In genomic region chr19:19524053-19524452, GRCh38 we compare ENCODE assay signal across 1 cellular context.
TF ChIP-seq lines count a peak whose summit lies in the region.

No MANE protein-coding gene starts in this region.

TF ChIP-seq in SK-N-SH, 30 proteins besides CTCF, POLR2A, EP300 and RAD21:
- TF ChIP-seq RCOR1 (IDR thresholded peaks at IDR 0.05; ENCODE audit: low read length), result no peak
- TF ChIP-seq USF1 (IDR thresholded peaks at IDR 0.05; ENCODE audit: borderline replicate concordance, low read depth), result no peak
- no peak for TF ChIP-seq MEF2A (IDR thresholded peaks at IDR 0.05; ENCODE audit: borderline replicate concordance, low read depth)
- no peak for TF ChIP-seq MXI1 (IDR thresholded peaks at IDR 0.05; ENCODE audit: low read depth, low read length)
- no peak for TF ChIP-seq TCF12 (IDR thresholded peaks at IDR 0.05)
- TF ChIP-seq PBX3 (IDR thresholded peaks at IDR 0.05), result no peak
- no peak for TF ChIP-seq SMC3 (IDR thresholded peaks at IDR 0.05; ENCODE audit: low read depth, low read length)
- no peak for TF ChIP-seq NRF1 (IDR thresholded peaks at IDR 0.05; ENCODE audit: low read depth, low read length)
- no peak for TF ChIP-seq RFX5 (IDR thresholded peaks at IDR 0.05; ENCODE audit: low read length)
- no peak for TF ChIP-seq RXRA (IDR thresholded peaks at IDR 0.05; ENCODE audit: borderline replicate concordance, low read depth)
- no peak for TF ChIP-seq MAX (IDR thresholded peaks at IDR 0.05; ENCODE audit: low read depth)
- TF ChIP-seq REST (IDR thresholded peaks at IDR 0.05; ENCODE audit: low read depth, low read length), result no peak
- TF ChIP-seq ZBTB33 (IDR thresholded peaks at IDR 0.05; ENCODE audit: borderline replicate concordance, low read depth), result no peak
- TF ChIP-seq FOSL2 (IDR thresholded peaks at IDR 0.05; ENCODE audit: borderline replicate concordance, low read depth), result no peak
- TF ChIP-seq TAF1 (IDR thresholded peaks at IDR 0.05; ENCODE audit: borderline replicate concordance, low read depth, low read length), result no peak
